Comparison of ENCODE assay signal across 20 cellular contexts in genomic region chr15:28927043-28927442, GRCh38. TPM values are rescaled to one million over a fixed set of nuclear protein-coding genes. Genes with fewer than 3 reads are reported as not detected.
DNase-seq lines count a peak whose midpoint lies in the region; ATAC-seq and TF ChIP-seq lines count a peak whose summit lies in the region.
"Had no signal": no experiment of that assay in that cellular context is flagged by ENCODE, and none has a peak within 500 bp of the region (broad histone marks: within the 10 kb centered on the region; RNA-seq: fewer than 3 reads in every experiment).

No MANE protein-coding gene starts in this region.

- H2AFZ ChIP-seq in Loucy (ENCODE audit: low read length): no peak overlapping the region
- H2AFZ ChIP-seq: GM23248 had no signal

- H3K4me1 ChIP-seq in Loucy (ENCODE audit: insufficient read depth, low read length, poor library complexity, severe bottlenecking) (peaks cover 44% of the 10 kb centered on the region), gastrocnemius medialis (no peaks in the 10 kb centered on the region)
- H3K4me1 ChIP-seq: HAP-1 had no signal

- peak; percentile 8 for DNase-seq in activated T-cell treated with anti-CD3 and anti-CD28 coated beads, Interleukin-2, amount 50 U/mL, for 24 hours
- DNase-seq in activated T-cell treated with anti-CD3 and anti-CD28 coated beads, Interleukin-2, amount 50 U/mL, for 4 hours: no peak
- peak; percentile 10 for DNase-seq in chondrocyte (ENCODE audit: low spot score)
- DNase-seq in posterior vena cava (ENCODE audit: low spot score): peak; percentile 8
- no peak for DNase-seq in stimulated activated naive CD8-positive, alpha-beta T cell treated with anti-CD3 and anti-CD28 coated beads, Interleukin-15, Interleukin-2, amounts not matched to agents 100 U/mL and 50 U/mL, for 24 hours
- DNase-seq in NOMO-1 treated with DMSO at 0.1 percent for 48 hours (lab: John Stamatoyannopoulos, UW; ENCODE audit: unreplicated experiment): no peak
- DNase-seq in gastrocnemius medialis: no peak
- DNase-seq: 8988T; CD4-positive, alpha-beta memory T cell; DMS 273 treated with DMSO at 0.1 percent for 48 hours; DMS53; DND-41; EL; GM23248 had no signal

- H3K27me3 ChIP-seq in Loucy (ENCODE audit: insufficient read depth, low read length, poor library complexity, severe bottlenecking) (no peaks in the 10 kb centered on the region), gastrocnemius medialis (no peaks in the 10 kb centered on the region)
- H3K27me3 ChIP-seq: BLaER1 had no signal

- no peak overlapping the region for H3K4me3 Mint-ChIP-seq in activated T-cell treated with anti-CD3 and anti-CD28 coated beads, Interleukin-2, amount 50 U/mL, for 24 hours
- H3K4me3 Mint-ChIP-seq in activated T-cell treated with anti-CD3 and anti-CD28 coated beads, Interleukin-2, amount 50 U/mL, for 4 hours: no peak overlapping the region
- H3K4me3 Mint-ChIP-seq in chondrocyte (ENCODE audit: unreplicated experiment): no peak overlapping the region
- H3K4me3 Mint-ChIP-seq: CD4-positive, alpha-beta memory T cell had no signal

- no peaks in the 10 kb centered on the region for H3K9me2 ChIP-seq in Loucy (replicated peaks; ENCODE audit: low read depth, low read length)

- no peak for TF ChIP-seq CTCF in Loucy (conservative IDR thresholded peaks at IDR 0.05; ENCODE audit: low read length)
- TF ChIP-seq CTCF in chondrocyte (IDR thresholded peaks at IDR 0.05): no peak
- TF ChIP-seq CTCF in gastrocnemius medialis (IDR thresholded peaks at IDR 0.05 in 4 of 5, conservative IDR thresholded peaks at IDR 0.05 in 1 of 5): no peak

- H3K4me3 ChIP-seq in Loucy (ENCODE audit: low read length, poor library complexity, severe bottlenecking): peak overlapping the region; percentile 10
- no peak overlapping the region for H3K4me3 ChIP-seq in gastrocnemius medialis
- H3K4me3 ChIP-seq: BLaER1, GM12878, GM23248, HAP-1 had no signal

- H3K4me2 ChIP-seq in Loucy (ENCODE audit: low read depth, low read length, poor library complexity, severe bottlenecking): no peak overlapping the region
- H3K4me2 ChIP-seq: BLaER1 had no signal

- in situ Hi-C loops in gastrocnemius medialis (cut with MboI; ENCODE audit: low sequenced_read_pairs in 4 of 4): no loop called here

- H3K27ac Mint-ChIP-seq in activated T-cell treated with anti-CD3 and anti-CD28 coated beads, Interleukin-2, amount 50 U/mL, for 24 hours: no peak overlapping the region
- no peak overlapping the region for H3K27ac Mint-ChIP-seq in chondrocyte (ENCODE audit: unreplicated experiment)
- H3K27ac Mint-ChIP-seq: CD14-positive monocyte had no signal

- H3K36me3 ChIP-seq in Loucy (ENCODE audit: insufficient read depth, low read length) (no peaks in the 10 kb centered on the region), gastrocnemius medialis (no peaks in the 10 kb centered on the region)

- no peak overlapping the region for H3K27ac ChIP-seq in gastrocnemius medialis
- H3K27ac ChIP-seq: BLaER1, GM23248 had no signal

- H3K9ac ChIP-seq in Loucy (ENCODE audit: low read depth, low read length, poor library complexity, severe bottlenecking): no peak overlapping the region
- H3K9ac ChIP-seq: BLaER1, GM23248 had no signal

- TF ChIP-seq POLR2A in gastrocnemius medialis (IDR thresholded peaks at IDR 0.05): no peak

- peaks cover 35% of the 10 kb centered on the region for H3K4me1 Mint-ChIP-seq in activated T-cell treated with anti-CD3 and anti-CD28 coated beads, Interleukin-2, amount 50 U/mL, for 24 hours (ENCODE audit: low read depth)
- H3K4me1 Mint-ChIP-seq in activated T-cell treated with anti-CD3 and anti-CD28 coated beads, Interleukin-2, amount 50 U/mL, for 4 hours (ENCODE audit: low read depth): peaks cover 26% of the 10 kb centered on the region
- no peaks in the 10 kb centered on the region for H3K4me1 Mint-ChIP-seq in chondrocyte (ENCODE audit: low read depth)
- H3K4me1 Mint-ChIP-seq: CD14-positive monocyte had no signal

- H3K9me3 Mint-ChIP-seq in activated T-cell treated with anti-CD3 and anti-CD28 coated beads, Interleukin-2, amount 50 U/mL, for 24 hours: no peaks in the 10 kb centered on the region
- H3K9me3 Mint-ChIP-seq in activated T-cell treated with anti-CD3 and anti-CD28 coated beads, Interleukin-2, amount 50 U/mL, for 4 hours: no peaks in the 10 kb centered on the region
- no peaks in the 10 kb centered on the region for H3K9me3 Mint-ChIP-seq in chondrocyte (ENCODE audit: low read depth)
- H3K9me3 Mint-ChIP-seq: CD4-positive, alpha-beta memory T cell had no signal

- H3K9me3 ChIP-seq in Loucy (ENCODE audit: insufficient read depth, low read depth, low read length): no peaks in the 10 kb centered on the region
- H3K9me3 ChIP-seq in gastrocnemius medialis: no peaks in the 10 kb centered on the region
- H3K9me3 ChIP-seq: BLaER1, HAP-1 had no signal

- ATAC-seq in activated T-cell treated with anti-CD3 and anti-CD28 coated beads, Interleukin-2, amount 50 U/mL, for 4 hours: no peak
- no peak for ATAC-seq in stimulated activated naive CD8-positive, alpha-beta T cell treated with anti-CD3 and anti-CD28 coated beads, Interleukin-15, Interleukin-2, amounts not matched to agents 100 U/mL and 50 U/mL, for 24 hours
- ATAC-seq in gastrocnemius medialis: no peak
- ATAC-seq: GM12878, HepG2 had no signal

- intact Hi-C loops in posterior vena cava (cut with DNase I): no loop called here
- intact Hi-C loops in gastrocnemius medialis (cut with DNase I; ENCODE audit: low total_unique reads): no loop called here

- no peaks in the 10 kb centered on the region for H3F3A ChIP-seq in Loucy (ENCODE audit: low read depth)

- peaks cover 33% of the 10 kb centered on the region for H3K36me3 Mint-ChIP-seq in activated T-cell treated with anti-CD3 and anti-CD28 coated beads, Interleukin-2, amount 50 U/mL, for 24 hours (ENCODE audit: low read depth)
- peaks cover 11% of the 10 kb centered on the region for H3K36me3 Mint-ChIP-seq in activated T-cell treated with anti-CD3 and anti-CD28 coated beads, Interleukin-2, amount 50 U/mL, for 4 hours (ENCODE audit: insufficient read depth)
- peaks cover 15% of the 10 kb centered on the region for H3K36me3 Mint-ChIP-seq in chondrocyte (ENCODE audit: low read depth)
- H3K36me3 Mint-ChIP-seq: CD14-positive monocyte had no signal

- no peaks in the 10 kb centered on the region for H4K20me1 ChIP-seq in Loucy (ENCODE audit: insufficient read depth, low read length, poor library complexity, severe bottlenecking)

- peaks cover 86% of the 10 kb centered on the region; the same call in 1 of the 2 replicates for H3K79me2 ChIP-seq in Loucy (ENCODE audit: insufficient read depth, low read length)

- no peaks in the 10 kb centered on the region for H3K27me3 Mint-ChIP-seq in activated T-cell treated with anti-CD3 and anti-CD28 coated beads, Interleukin-2, amount 50 U/mL, for 24 hours
- no peaks in the 10 kb centered on the region for H3K27me3 Mint-ChIP-seq in activated T-cell treated with anti-CD3 and anti-CD28 coated beads, Interleukin-2, amount 50 U/mL, for 4 hours (ENCODE audit: low read depth)
- H3K27me3 Mint-ChIP-seq in chondrocyte (ENCODE audit: low read depth): no peaks in the 10 kb centered on the region
- H3K27me3 Mint-ChIP-seq: CD4-positive, alpha-beta memory T cell had no signal

RNA-seq across cellular contexts. Expression of gene APBA2, which starts 41.3 kb away (rescaled TPM):
- 10 to 100 TPM; 11.0 to 14.7 (median 14.5) TPM for total RNA-seq in activated T-cell treated with anti-CD3 and anti-CD28 coated beads, Interleukin-2, amount 50 U/mL, for 4 hours
- total RNA-seq in chondrocyte (26.4 to 30.4 TPM (median 28.7 TPM) in 3 replicates), posterior vena cava (1 to 10 TPM; 2.7 to 4.0 TPM), gastrocnemius medialis (under 1 TPM in 2 of 4 donors, not detected in 2; 0.19 to 0.31 TPM)

Comparison
In these comparisons a context has a peak if more than half of its experiments do, and no peak if none do; other contexts are left out.
1. DNase-seq: peak in activated T-cell treated with anti-CD3 and anti-CD28 coated beads, Interleukin-2, amount 50 U/mL, for 24 hours (single experiment), chondrocyte (single experiment) and posterior vena cava (single experiment); none in activated T-cell treated with anti-CD3 and anti-CD28 coated beads, Interleukin-2, amount 50 U/mL, for 4 hours (single experiment), stimulated activated naive CD8-positive, alpha-beta T cell treated with anti-CD3 and anti-CD28 coated beads, Interleukin-15, Interleukin-2, amounts not matched to agents 100 U/mL and 50 U/mL, for 24 hours (single experiment), NOMO-1 treated with DMSO at 0.1 percent for 48 hours (single experiment) and gastrocnemius medialis (0 of 2).